ENCODE assay signal across 26 cellular contexts in the genomic region with DNA sequence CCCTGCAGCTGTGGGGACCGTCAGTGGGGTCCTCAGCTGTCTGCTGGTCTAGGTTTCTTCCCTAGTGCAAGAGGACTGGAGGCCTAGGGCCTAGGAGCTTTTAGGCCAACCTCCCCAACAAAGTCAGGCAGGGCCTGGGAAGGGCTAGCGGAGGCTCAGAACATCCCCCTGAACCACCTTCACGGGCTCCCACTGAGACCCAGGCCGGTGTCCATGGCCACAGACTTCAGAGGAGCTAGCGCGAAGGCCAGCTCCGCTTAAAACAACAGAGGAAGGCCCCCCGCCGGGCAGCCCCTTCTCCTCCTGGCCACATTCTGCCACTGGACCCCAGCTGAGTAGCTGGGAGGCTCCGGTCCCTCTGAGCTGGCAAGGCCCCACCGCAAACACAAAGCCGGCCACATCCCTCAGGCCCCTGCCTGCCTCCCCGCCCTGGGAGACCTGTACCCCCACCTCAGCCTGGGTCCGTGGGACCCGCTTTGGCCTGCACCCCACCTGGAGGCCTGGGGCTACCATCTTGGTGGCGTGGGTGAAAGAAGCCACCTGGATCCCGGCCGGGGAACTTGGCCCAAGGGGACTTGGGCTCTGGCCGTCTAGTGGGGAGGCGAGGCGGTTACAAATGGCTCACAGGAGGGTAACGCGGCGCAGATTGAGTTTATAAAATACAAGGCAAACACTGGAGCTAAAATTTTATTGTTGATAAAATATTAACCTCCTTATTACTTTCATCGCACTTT. TPM values are rescaled to one million over a fixed set of nuclear protein-coding genes. Genes with fewer than 3 reads are reported as not detected.
DNase-seq lines count a peak whose midpoint lies in the region; ATAC-seq, FAIRE-seq and TF ChIP-seq lines count a peak whose summit lies in the region.
"Had no signal": no experiment of that assay in that cellular context is flagged by ENCODE, and none has a peak within 500 bp of the region (broad histone marks: within the 10 kb centered on the region; RNA-seq: fewer than 3 reads in every experiment).

No MANE protein-coding gene starts in this region.

- intact Hi-C loops in HepG2 (cut with micrococcal nuclease; ENCODE audit: unreplicated experiment) (loop anchor here (5.0 kb wide), 1 partner anchor 185 kb away; no protein-coding TSS in a partner anchor), right lobe of liver (cut with DNase I) (no loop called here), vagina (cut with DNase I) (loop anchor here (5.0 kb wide), 1 partner anchor 245 kb away; no protein-coding TSS in a partner anchor)

- no peak overlapping the region for H3K4me3 ChIP-seq in HepG2 (replicated peaks in 1 of 3; ENCODE audit: insufficient read depth in 1 of 3, low read depth in 2 of 3, low read length in 3 of 3)
- no peak overlapping the region for H3K4me3 ChIP-seq in right lobe of liver
- no peak overlapping the region for H3K4me3 ChIP-seq in mesendoderm (ENCODE audit: low read length)
- H3K4me3 ChIP-seq in vagina: no peak overlapping the region
- H3K4me3 ChIP-seq: adrenal gland, body of pancreas, sigmoid colon had no signal

- H3K79me1 ChIP-seq in mesendoderm (ENCODE audit: low read length): no peaks in the 10 kb centered on the region

- no peak for TF ChIP-seq RAD21 in HepG2 (CRISPR knock-in tag; IDR thresholded peaks at IDR 0.05)

- H2AFZ ChIP-seq in HepG2 (ENCODE audit: low read length): no peak overlapping the region

- H3K9ac ChIP-seq in HepG2 (ENCODE audit: insufficient read depth, low read depth, low read length) (no peak overlapping the region), mesendoderm (ENCODE audit: low read length) (no peak overlapping the region)

- WGBS in HepG2 (ENCODE audit: low lambda C conversion rate): 28% methylated on average over 13 of the region's 25 CpGs
- 23% methylated on average over 8 of the region's 25 CpGs for WGBS in right lobe of liver (ENCODE audit: insufficient coverage, low coverage, low lambda C conversion rate, missing lambda C conversion rate)
- WGBS in mesendoderm (ENCODE audit: extremely low coverage, insufficient coverage, low lambda C conversion rate): no CpG with 5 or more reads among the region's 25 CpGs

- H4K20me1 ChIP-seq in HepG2 (ENCODE audit: insufficient read depth, low read length): 0 out of 2 replicates have a peak, but pooled peaks cover 4% of the 10 kb centered on the region

- no TSS peak for BruUV-seq in HepG2 (replicated peaks; lab: Mats Ljungman, UMichigan)

- H2BK15ac ChIP-seq in mesendoderm (replicated peaks; ENCODE audit: low read depth): no peak overlapping the region

- H3K56ac ChIP-seq in mesendoderm (ENCODE audit: low read length): peak overlapping the region; percentile 4

- ATAC-seq in HepG2 (no peak), right lobe of liver (no peak), HG03045 (IDR thresholded peaks at IDR 0.05; ENCODE audit: unreplicated experiment) (no peak)
- ATAC-seq: activated T-cell treated with anti-CD3 and anti-CD28 coated beads, Interleukin-2, amount 50 U/mL, for 72 hours; body of pancreas; stimulated activated naive CD8-positive, alpha-beta T cell treated with anti-CD3 and anti-CD28 coated beads, Interleukin-15, Interleukin-2, amounts not matched to agents 100 U/mL and 50 U/mL, for 24 hours had no signal

- POLR2A ChIA-PET in HepG2 (lab: Yijun Ruan, JAX): no interaction called here

- no peak overlapping the region for H3K18ac ChIP-seq in mesendoderm (ENCODE audit: low read length)

- FAIRE-seq in HepG2 (lab: Jason Lieb, UNC): no peak
- FAIRE-seq: A204.1 had no signal

- H3K36me3 ChIP-seq in HepG2 (replicated peaks in 1 of 2; ENCODE audit: control insufficient read depth in 1 of 2, insufficient read depth in 2 of 2, low read length in 2 of 2): no peaks in the 10 kb centered on the region
- H3K36me3 ChIP-seq in right lobe of liver: no peaks in the 10 kb centered on the region
- H3K36me3 ChIP-seq in mesendoderm (ENCODE audit: control insufficient read depth, insufficient read depth, low read length): no peaks in the 10 kb centered on the region
- H3K36me3 ChIP-seq in vagina: no peaks in the 10 kb centered on the region
- H3K36me3 ChIP-seq: adrenal gland, sigmoid colon had no signal

- no peak overlapping the region for H3K4ac ChIP-seq in mesendoderm (ENCODE audit: low read depth, low read length)

- peaks cover 54% of the 10 kb centered on the region for H3K4me1 Mint-ChIP-seq in brain

- H3K79me2 ChIP-seq in HepG2 (ENCODE audit: insufficient read depth, low read length): no peaks in the 10 kb centered on the region
- H3K79me2 ChIP-seq in mesendoderm (ENCODE audit: control insufficient read depth, insufficient read depth, low read length): no peaks in the 10 kb centered on the region

- peaks cover 95% of the 10 kb centered on the region for H3K27me3 Mint-ChIP-seq in brain

- H2BK120ac ChIP-seq in mesendoderm (ENCODE audit: low read depth, low read length): no peak overlapping the region

- H3K23ac ChIP-seq in mesendoderm (ENCODE audit: low read length): no peak overlapping the region

- peak overlapping the region in 4 of 5 experiments; percentile 37 to 74 (median 62) for H3K4me3 Mint-ChIP-seq in brain
- H3K4me3 Mint-ChIP-seq: activated T-cell treated with anti-CD3 and anti-CD28 coated beads, Interleukin-2, amount 50 U/mL, for 72 hours had no signal

- H3K4me1 ChIP-seq in HepG2 (ENCODE audit: insufficient read depth, low read length) (no peaks in the 10 kb centered on the region), right lobe of liver (no peaks in the 10 kb centered on the region), mesendoderm (ENCODE audit: control insufficient read depth, low read depth, low read length) (peaks cover 3% of the 10 kb centered on the region), vagina (peaks cover 10% of the 10 kb centered on the region)
- H3K4me1 ChIP-seq: adrenal gland had no signal

- no peaks in the 10 kb centered on the region for H3K9me3 ChIP-seq in HepG2 (ENCODE audit: low read length)
- H3K9me3 ChIP-seq in right lobe of liver: no peaks in the 10 kb centered on the region
- no peaks in the 10 kb centered on the region for H3K9me3 ChIP-seq in vagina
- H3K9me3 ChIP-seq: adrenal gland, body of pancreas, sigmoid colon had no signal

- no peaks in the 10 kb centered on the region for H3K36me3 Mint-ChIP-seq in brain

- H3K9me3 Mint-ChIP-seq in brain: peaks cover 0 to 2% (median 0%) of the 10 kb centered on the region in 5 experiments
- H3K9me3 Mint-ChIP-seq: activated T-cell treated with anti-CD3 and anti-CD28 coated beads, Interleukin-2, amount 50 U/mL, for 72 hours; nephron had no signal

- no peak for TF ChIP-seq CTCF in HepG2 (CRISPR knock-in tag; IDR thresholded peaks at IDR 0.05)
- TF ChIP-seq CTCF in right lobe of liver (IDR thresholded peaks at IDR 0.05): no peak
- TF ChIP-seq CTCF in brain (conservative IDR thresholded peaks at IDR 0.05): no peak
- TF ChIP-seq CTCF in vagina (IDR thresholded peaks at IDR 0.05): no peak

- H3K4me2 ChIP-seq in HepG2 (ENCODE audit: low read depth, low read length) (no peak overlapping the region), mesendoderm (ENCODE audit: low read length) (no peak overlapping the region)

- TF ChIP-seq EP300 in HepG2 (IDR thresholded peaks at IDR 0.05; ENCODE audit: low read depth in 2 of 2, low read length in 2 of 2) (no peak), HepG2 (CRISPR knock-in tag; IDR thresholded peaks at IDR 0.05; ENCODE audit: borderline replicate concordance) (no peak)

- CTCF ChIA-PET in HepG2 (lab: Yijun Ruan, JAX; ENCODE audit: low intra/inter-chr PET ratio, low total read pairs): interaction anchor here (2.5 kb wide), 1 partner anchor 205 kb away, joined by 13 read pairs; no protein-coding TSS in a partner anchor

- no peak overlapping the region for H4K8ac ChIP-seq in mesendoderm (ENCODE audit: low read depth, low read length)

- TF ChIP-seq POLR2A in HepG2 (IDR thresholded peaks at IDR 0.05; ENCODE audit: insufficient read depth in 1 of 2, low read depth in 2 of 2, low read length in 2 of 2): no peak
- no peak for TF ChIP-seq POLR2A in right lobe of liver (IDR thresholded peaks at IDR 0.05)
- no peak for TF ChIP-seq POLR2A in vagina (IDR thresholded peaks at IDR 0.05)

- H2BK5ac ChIP-seq in mesendoderm (ENCODE audit: low read length): no peak overlapping the region

- no peak overlapping the region for H4K5ac ChIP-seq in mesendoderm (ENCODE audit: low read length)

- H3K27me3 ChIP-seq in HepG2 (ENCODE audit: control insufficient read depth in 1 of 2, insufficient read depth in 2 of 2, low read length in 2 of 2) (peaks cover 14 to 88% of the 10 kb centered on the region in 2 experiments), right lobe of liver (peaks cover 15 to 72% of the 10 kb centered on the region in 2 donors), mesendoderm (ENCODE audit: insufficient read depth, low read length, poor library complexity) (peaks cover 60% of the 10 kb centered on the region), vagina (peaks cover 45% of the 10 kb centered on the region)

- DNase-seq in HepG2 (ENCODE audit: low spot score): no peak
- DNase-seq in right lobe of liver: no peak
- DNase-seq in mesendoderm: peak; percentile 37
- no peak for DNase-seq in activated CD8-positive, alpha-beta memory T cell treated with anti-CD3 and anti-CD28 coated beads for 24 hours
- no peak for DNase-seq in central memory CD4-positive, alpha-beta T cell
- DNase-seq in vagina (ENCODE audit: extremely low spot score in 2 of 2): no peak
- DNase-seq: activated naive CD4-positive, alpha-beta T cell; activated T-cell treated with anti-CD3 and anti-CD28 coated beads, Interleukin-2, amount 50 U/mL, for 72 hours; adrenal gland; AML-193; body of pancreas; DMS153; islet precursor cell; NCI-H1048; NCI-H1694 treated with DMSO at 0.1 percent for 48 hours; NCI-H510A; Right ventricle myocardium superior; sigmoid colon; stimulated activated naive CD8-positive, alpha-beta T cell treated with anti-CD3 and anti-CD28 coated beads, Interleukin-15, Interleukin-2, amounts not matched to agents 100 U/mL and 50 U/mL, for 24 hours; T-helper 9 cell had no signal

- peak overlapping the region in 4 of 5 experiments; percentile 19 to 92 (median 90) for H3K27ac Mint-ChIP-seq in brain

- H2AK5ac ChIP-seq in mesendoderm (ENCODE audit: low read length): no peak overlapping the region

- in situ Hi-C loops in HepG2 (cut with HindIII; ENCODE audit: extremely low pct_ligation_motif_present, low pct_unique_long_range_greater_than_20kb): loop anchor here (10.0 kb wide), 1 partner anchor 168 kb away; no protein-coding TSS in a partner anchor

- H3K27ac ChIP-seq in HepG2 (ENCODE audit: extremely low read length, insufficient read depth, low read length): no peak overlapping the region
- no peak overlapping the region for H3K27ac ChIP-seq in right lobe of liver
- H3K27ac ChIP-seq in mesendoderm (ENCODE audit: low read depth, low read length): no peak overlapping the region
- H3K27ac ChIP-seq in vagina: no peak overlapping the region
- H3K27ac ChIP-seq: adrenal gland, body of pancreas, sigmoid colon had no signal

RNA-seq across cellular contexts. Expression of gene UNCX, which starts 5.4 kb away (rescaled TPM):
- total RNA-seq in HepG2 (2016; rRNA removed; fragmentation: Illumina TruSeq; extraction: Trizol): not detected in 2 replicates
- total RNA-seq in HepG2 (2016; cell fraction: cytosol; rRNA removed; fragmentation: Illumina TruSeq; extraction: Trizol; ENCODE audit: low read depth): not detected in 2 replicates
- total RNA-seq in HepG2 (2016; cell fraction: insoluble cytoplasmic fraction; rRNA removed; fragmentation: Illumina TruSeq; extraction: Trizol): not detected in 2 replicates
- total RNA-seq in HepG2 (2016; cell fraction: membrane; rRNA removed; fragmentation: Illumina TruSeq; extraction: Trizol): not detected in 2 replicates
- total RNA-seq in HepG2 (2016; cell fraction: nucleus; rRNA removed; fragmentation: Illumina TruSeq; extraction: Trizol): not detected in 2 replicates
- polyA plus RNA-seq in HepG2 (2011; rRNA removed): not detected in 2 replicates
- not detected in 2 replicates for polyA plus RNA-seq in HepG2 (2011; cell fraction: cytosol; rRNA removed)
- not detected in 2 replicates for polyA plus RNA-seq in HepG2 (2011; cell fraction: nucleus; rRNA removed)
- not detected in 2 replicates for polyA plus RNA-seq in HepG2 (2012)
- polyA plus RNA-seq in HepG2 (2016; cell fraction: cytosol; fragmentation: Illumina TruSeq; extraction: Trizol; ENCODE audit: low read depth): not detected in 2 replicates
- polyA plus RNA-seq in HepG2 (2016; cell fraction: insoluble cytoplasmic fraction; fragmentation: Illumina TruSeq; extraction: Trizol; ENCODE audit: low read depth): not detected in 2 replicates
- polyA plus RNA-seq in HepG2 (2016; cell fraction: membrane; fragmentation: Illumina TruSeq; extraction: Trizol; ENCODE audit: low read depth): not detected in 2 replicates
- polyA plus RNA-seq in HepG2 (2016; cell fraction: nucleus; fragmentation: Illumina TruSeq; extraction: Trizol; ENCODE audit: insufficient read depth, low read depth): not detected in 2 replicates
- polyA minus RNA-seq in HepG2 (2011; rRNA and poly(A)+ RNA removed; ENCODE audit: low replicate concordance): not detected in 2 replicates
- not detected in 2 replicates for polyA minus RNA-seq in HepG2 (2011; cell fraction: cytosol; rRNA and poly(A)+ RNA removed)
- not detected in 2 replicates for polyA minus RNA-seq in HepG2 (2011; cell fraction: nucleus; rRNA and poly(A)+ RNA removed)
- total RNA-seq in right lobe of liver: not detected
- polyA plus RNA-seq in brain (ENCODE audit: insufficient read depth, low read depth, low replicate concordance): not detected
- polyA plus RNA-seq in mesendoderm (2013, experiment 1 of 2): not detected
- polyA plus RNA-seq in mesendoderm (2013, experiment 2 of 2): not detected
- not detected for total RNA-seq in vagina
- total RNA-seq: activated T-cell treated with anti-CD3 and anti-CD28 coated beads, Interleukin-2, amount 50 U/mL, for 72 hours; adrenal gland; body of pancreas; lower leg skin; posterior vena cava; Right ventricle myocardium superior; sigmoid colon had no signal
- polyA plus RNA-seq: adrenal gland, sigmoid colon had no signal

Comparison
In these comparisons a context has a peak if more than half of its experiments do, and no peak if none do; other contexts are left out.
1. intact Hi-C loops: an anchor here in HepG2 (5.0 kb wide) and vagina (5.0 kb wide); none called in right lobe of liver.